ENCODE assay signal across 1 cellular context in the genomic region with DNA sequence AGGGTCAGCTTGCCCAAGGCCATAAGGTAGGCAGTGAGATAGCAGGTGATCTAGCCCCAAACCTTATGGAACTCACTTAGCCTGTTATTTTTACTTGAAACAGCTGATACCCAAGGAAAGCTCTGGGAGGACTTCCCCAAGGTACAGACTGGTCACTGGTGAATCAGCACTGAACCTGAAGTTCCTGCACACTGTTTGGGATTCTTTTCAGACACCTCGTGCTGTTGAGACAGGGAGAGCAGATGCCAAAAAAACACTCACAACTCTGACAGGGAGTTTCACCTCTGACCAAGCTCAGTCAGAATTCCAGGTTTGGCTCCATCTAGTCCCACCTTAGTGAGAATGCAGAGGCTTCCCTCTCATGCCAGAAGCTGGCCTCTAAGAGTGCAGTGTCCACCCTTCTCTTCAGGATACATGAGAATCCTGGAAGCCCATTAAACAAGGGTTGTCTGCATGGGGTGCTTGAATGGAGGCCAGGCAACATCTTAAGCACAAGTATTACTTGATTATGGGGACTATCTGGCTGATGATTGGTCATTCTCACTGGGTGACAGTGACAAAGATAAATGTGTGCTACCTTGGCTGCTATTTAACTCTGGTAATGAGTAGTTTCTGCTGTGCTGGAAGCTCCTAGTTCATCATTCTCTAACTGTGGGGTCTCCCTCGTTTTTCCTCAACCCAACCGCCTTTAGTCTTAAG.
TF ChIP-seq lines count a peak whose summit lies in the region.

No MANE protein-coding gene starts in this region.

TF ChIP-seq in A549, 52 proteins besides CTCF, POLR2A, EP300 and RAD21 (continued from another document):
- TF ChIP-seq, protein P1, sequence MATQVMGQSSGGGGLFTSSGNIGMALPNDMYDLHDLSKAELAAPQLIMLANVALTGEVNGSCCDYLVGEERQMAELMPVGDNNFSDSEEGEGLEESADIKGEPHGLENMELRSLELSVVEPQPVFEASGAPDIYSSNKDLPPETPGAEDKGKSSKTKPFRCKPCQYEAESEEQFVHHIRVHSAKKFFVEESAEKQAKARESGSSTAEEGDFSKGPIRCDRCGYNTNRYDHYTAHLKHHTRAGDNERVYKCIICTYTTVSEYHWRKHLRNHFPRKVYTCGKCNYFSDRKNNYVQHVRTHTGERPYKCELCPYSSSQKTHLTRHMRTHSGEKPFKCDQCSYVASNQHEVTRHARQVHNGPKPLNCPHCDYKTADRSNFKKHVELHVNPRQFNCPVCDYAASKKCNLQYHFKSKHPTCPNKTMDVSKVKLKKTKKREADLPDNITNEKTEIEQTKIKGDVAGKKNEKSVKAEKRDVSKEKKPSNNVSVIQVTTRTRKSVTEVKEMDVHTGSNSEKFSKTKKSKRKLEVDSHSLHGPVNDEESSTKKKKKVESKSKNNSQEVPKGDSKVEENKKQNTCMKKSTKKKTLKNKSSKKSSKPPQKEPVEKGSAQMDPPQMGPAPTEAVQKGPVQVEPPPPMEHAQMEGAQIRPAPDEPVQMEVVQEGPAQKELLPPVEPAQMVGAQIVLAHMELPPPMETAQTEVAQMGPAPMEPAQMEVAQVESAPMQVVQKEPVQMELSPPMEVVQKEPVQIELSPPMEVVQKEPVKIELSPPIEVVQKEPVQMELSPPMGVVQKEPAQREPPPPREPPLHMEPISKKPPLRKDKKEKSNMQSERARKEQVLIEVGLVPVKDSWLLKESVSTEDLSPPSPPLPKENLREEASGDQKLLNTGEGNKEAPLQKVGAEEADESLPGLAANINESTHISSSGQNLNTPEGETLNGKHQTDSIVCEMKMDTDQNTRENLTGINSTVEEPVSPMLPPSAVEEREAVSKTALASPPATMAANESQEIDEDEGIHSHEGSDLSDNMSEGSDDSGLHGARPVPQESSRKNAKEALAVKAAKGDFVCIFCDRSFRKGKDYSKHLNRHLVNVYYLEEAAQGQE (IDR thresholded peaks at IDR 0.05) = no peak
- no peak for TF ChIP-seq RFX5 (IDR thresholded peaks at IDR 0.05)
- TF ChIP-seq CHD4 (IDR thresholded peaks at IDR 0.05; ENCODE audit: borderline replicate concordance) = no peak
- no peak for TF ChIP-seq RARB (CRISPR knock-in tag; IDR thresholded peaks at IDR 0.05)
- TF ChIP-seq ZC3H11A (IDR thresholded peaks at IDR 0.05) = no peak
- no peak for TF ChIP-seq JUN (IDR thresholded peaks at IDR 0.05)
- TF ChIP-seq MAFK (IDR thresholded peaks at IDR 0.05; ENCODE audit: partially characterized antibody) = no peak
- TF ChIP-seq SREBF2 (IDR thresholded peaks at IDR 0.05) = no peak
- no peak for TF ChIP-seq USF2 (IDR thresholded peaks at IDR 0.05)
